In the genomic region with DNA sequence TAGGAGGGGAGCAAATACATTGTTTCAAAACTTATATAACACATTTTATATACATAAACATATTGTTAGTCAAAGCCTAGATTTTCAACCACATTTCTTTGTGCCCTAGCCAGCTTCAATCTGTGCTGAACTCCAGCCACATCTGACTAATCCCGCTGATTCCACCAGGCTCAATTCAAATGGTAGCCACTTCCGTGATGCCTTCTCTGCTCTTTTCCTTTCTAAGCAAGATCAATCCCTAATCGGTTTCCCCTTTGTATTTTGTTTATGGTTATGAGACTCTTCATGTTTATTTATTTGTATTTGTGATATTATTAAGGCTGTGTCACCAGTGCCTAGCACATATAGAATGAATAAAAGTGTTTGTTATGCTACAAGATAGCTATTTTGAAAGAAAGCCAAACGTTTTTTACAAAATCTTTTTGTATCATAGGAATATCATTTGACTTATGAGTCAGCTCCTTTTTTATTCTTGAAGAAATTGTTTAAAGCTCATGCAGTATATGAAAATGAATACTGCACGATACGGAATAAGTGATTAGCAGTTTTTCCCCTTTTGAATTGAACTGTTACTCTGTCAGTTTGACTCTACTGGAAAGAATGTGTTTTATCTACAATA, we compare ENCODE assay signal across 1 cellular context.
TF ChIP-seq lines count a peak whose summit lies in the region.

No MANE protein-coding gene starts in this region.

TF ChIP-seq in GM23338, 12 proteins besides CTCF, POLR2A, EP300 and RAD21 (continued from another document):
- no peak for TF ChIP-seq ZNF462 (CRISPR knock-in tag; IDR thresholded peaks at IDR 0.05)
